ENCODE assay signal across 20 cellular contexts in genomic region chr18:78639597-78639950, GRCh38.
DNase-seq lines count a peak whose midpoint lies in the region; ATAC-seq and TF ChIP-seq lines count a peak whose summit lies in the region.
"Had no signal": no experiment of that assay in that cellular context is flagged by ENCODE, and none has a peak within 500 bp of the region (broad histone marks: within the 10 kb centered on the region; RNA-seq: fewer than 3 reads in every experiment).

No MANE protein-coding gene starts in this region.

- H3K27me3 ChIP-seq in colonic mucosa = no peaks in the 10 kb centered on the region
- H3K27me3 ChIP-seq in naive thymus-derived CD4-positive, alpha-beta T cell (ENCODE audit: control insufficient read depth in 2 of 2, insufficient read depth in 2 of 2, low read length in 2 of 2) = no peaks in the 10 kb centered on the region
- H3K27me3 ChIP-seq: BLaER1 had no signal

- H3K9me3 Mint-ChIP-seq in nephron progenitor cell = no peaks in the 10 kb centered on the region
- H3K9me3 Mint-ChIP-seq in naive thymus-derived CD4-positive, alpha-beta T cell = peaks cover 0 to 14% (median 4%) of the 10 kb centered on the region in 11 donors

- H3K36me3 Mint-ChIP-seq in nephron progenitor cell (ENCODE audit: low read depth) = no peaks in the 10 kb centered on the region
- H3K36me3 Mint-ChIP-seq in naive thymus-derived CD4-positive, alpha-beta T cell = peaks cover 0 to 10% (median 0%) of the 10 kb centered on the region in 5 donors

- H3K27ac ChIP-seq in VCaP = peak overlapping the region; percentile 92
- H3K27ac ChIP-seq in colonic mucosa = no peak overlapping the region
- H3K27ac ChIP-seq in naive thymus-derived CD4-positive, alpha-beta T cell (ENCODE audit: low read depth, low read length) = no peak overlapping the region
- H3K27ac ChIP-seq: BLaER1 had no signal

- CTCF ChIA-PET in naive thymus-derived CD4-positive, alpha-beta T cell (lab: Charles Lee) = no interaction called here

- H3K4me1 Mint-ChIP-seq in nephron progenitor cell = peaks cover 78% of the 10 kb centered on the region
- peaks cover 0 to 42% (median 19%) of the 10 kb centered on the region in 7 donors for H3K4me1 Mint-ChIP-seq in naive thymus-derived CD4-positive, alpha-beta T cell

- DNase-seq in cardiac septum (ENCODE audit: low spot score) (peak; percentile 50), left ventricle myocardium superior (no peak), nephron progenitor cell (no peak), colonic mucosa (no peak), SIG-M5 (lab: John Stamatoyannopoulos, UW) (no peak)
- DNase-seq in naive thymus-derived CD4-positive, alpha-beta T cell = no peak
- DNase-seq: CD4-positive, alpha-beta T cell; DMS53; KBM-7; NCI-H1105; NCI-H1436 treated with DMSO at 0.1 percent for 48 hours; NCI-H187 treated with DMSO at 0.1 percent for 48 hours; NCI-H2171 treated with DMSO at 0.1 percent for 48 hours; NCI-H524; NCI-H82; NK-92 treated with Interleukin-12 subunit alpha and Interleukin-12 subunit beta, amount 100 ng/mL, for 24 hours; PC-3; Right ventricle myocardium superior had no signal

- no peaks in the 10 kb centered on the region for H3K4me1 ChIP-seq in colonic mucosa
- peaks cover 5% of the 10 kb centered on the region in 2 donors for H3K4me1 ChIP-seq in naive thymus-derived CD4-positive, alpha-beta T cell (ENCODE audit: control insufficient read depth in 2 of 2, insufficient read depth in 2 of 2, low read length in 2 of 2)

- H3K27me3 Mint-ChIP-seq in nephron progenitor cell (ENCODE audit: low read depth, poor library complexity) = peaks cover 4% of the 10 kb centered on the region
- H3K27me3 Mint-ChIP-seq in naive thymus-derived CD4-positive, alpha-beta T cell = no peaks in the 10 kb centered on the region
- H3K27me3 Mint-ChIP-seq: CD4-positive, alpha-beta T cell had no signal

- H3K4me3 ChIP-seq in colonic mucosa = no peak overlapping the region
- no peak overlapping the region for H3K4me3 ChIP-seq in naive thymus-derived CD4-positive, alpha-beta T cell (ENCODE audit: low read length)
- H3K4me3 ChIP-seq: BLaER1 had no signal

- no peak for ATAC-seq in left ventricle myocardium superior
- no peak for ATAC-seq in naive thymus-derived CD4-positive, alpha-beta T cell
- ATAC-seq: PC-3 had no signal

- POLR2A ChIA-PET in naive thymus-derived CD4-positive, alpha-beta T cell (lab: Charles Lee) = no interaction called here

- no peak overlapping the region for H3K9ac ChIP-seq in colonic mucosa (ENCODE audit: low read depth in 2 of 2, low read length in 2 of 2)
- H3K9ac ChIP-seq: BLaER1 had no signal

- H3K9me3 ChIP-seq in colonic mucosa = no peaks in the 10 kb centered on the region
- H3K9me3 ChIP-seq in naive thymus-derived CD4-positive, alpha-beta T cell (ENCODE audit: control insufficient read depth in 2 of 3, low read length in 3 of 3) = no peaks in the 10 kb centered on the region

- H3K4me3 Mint-ChIP-seq in nephron progenitor cell = no peak overlapping the region
- peak overlapping the region in 1 of 10 donors; percentile 53 for H3K4me3 Mint-ChIP-seq in naive thymus-derived CD4-positive, alpha-beta T cell
- H3K4me3 Mint-ChIP-seq: CD4-positive, alpha-beta T cell had no signal

- no peak for TF ChIP-seq CTCF in VCaP (conservative IDR thresholded peaks at IDR 0.05)
- no peak for TF ChIP-seq CTCF in nephron progenitor cell (IDR thresholded peaks at IDR 0.05)
- no peak for TF ChIP-seq CTCF in colonic mucosa (IDR thresholded peaks at IDR 0.05)

- H3K36me3 ChIP-seq in colonic mucosa = no peaks in the 10 kb centered on the region
- H3K36me3 ChIP-seq in naive thymus-derived CD4-positive, alpha-beta T cell (ENCODE audit: control insufficient read depth in 2 of 3, insufficient read depth in 3 of 3, low read length in 3 of 3) = no peaks in the 10 kb centered on the region
- H3K36me3 ChIP-seq: BLaER1 had no signal

- intact Hi-C loops in cardiac septum (cut with DNase I) (no loop called here), left ventricle myocardium superior (cut with micrococcal nuclease) (no loop called here), colonic mucosa (cut with DNase I) (no loop called here)
- intact Hi-C loops in naive thymus-derived CD4-positive, alpha-beta T cell (cut with micrococcal nuclease) = no loop called here

- peak overlapping the region; percentile 68 for H3K27ac Mint-ChIP-seq in nephron progenitor cell
- H3K27ac Mint-ChIP-seq in naive thymus-derived CD4-positive, alpha-beta T cell = no peak overlapping the region
